15 cellular contexts compared by ENCODE assay signal in the genomic region with DNA sequence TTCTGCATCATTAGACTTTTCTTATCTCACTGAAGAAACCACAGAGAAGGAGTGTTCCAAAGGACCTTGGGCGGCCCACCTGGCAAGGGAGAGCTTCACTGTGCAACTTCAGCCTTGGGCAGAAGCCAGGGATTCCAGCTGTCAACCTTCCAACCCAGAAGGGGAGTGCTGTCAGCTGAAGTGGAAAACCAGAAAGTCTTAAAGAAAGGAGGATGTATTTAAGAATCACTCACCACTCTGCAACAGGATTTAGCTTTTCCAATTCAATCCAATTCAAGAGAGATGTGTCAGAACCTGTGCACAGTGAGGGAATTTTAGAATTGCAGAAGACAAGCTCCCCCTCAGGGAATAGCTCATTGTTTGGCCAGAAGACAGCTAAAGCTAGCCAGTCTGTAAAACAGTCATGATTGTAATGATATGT.
A peak's percentile ranks its signal among the peaks of the same experiment; 100 is the strongest.
DNase-seq lines count a peak whose midpoint lies in the region; ATAC-seq, FAIRE-seq and TF ChIP-seq lines count a peak whose summit lies in the region.
"Had no signal": no experiment of that assay in that cellular context is flagged by ENCODE, and none has a peak within 500 bp of the region (broad histone marks: within the 10 kb centered on the region; RNA-seq: fewer than 3 reads in every experiment).

No MANE protein-coding gene starts in this region.

- no peak overlapping the region for H3K27ac ChIP-seq in HEK293 (ENCODE audit: extremely low read depth, low read depth, low read length)
- peak overlapping the region; percentile 37 for H3K27ac ChIP-seq in astrocyte (ENCODE audit: low read depth, low read length)
- H3K27ac ChIP-seq: C4-2B had no signal

- H3K4me1 ChIP-seq in HEK293 (ENCODE audit: control insufficient read depth, insufficient read depth, low read length) (peaks cover 6% of the 10 kb centered on the region; the same call in 1 of the 2 replicates), astrocyte (ENCODE audit: insufficient read depth, low read length) (peaks cover 32% of the 10 kb centered on the region)

- TF ChIP-seq CTCF in HEK293 (tag by site-specific recombination; IDR thresholded peaks at IDR 0.05) (no peak), astrocyte (IDR thresholded peaks at IDR 0.05; ENCODE audit: insufficient read depth, low read depth, low read length) (no peak)

- no peak overlapping the region for H3K4me3 Mint-ChIP-seq in astrocyte (ENCODE audit: unreplicated experiment)
- H3K4me3 Mint-ChIP-seq: activated B cell treated with CpG ODN at 0.5 μM for 24 hours had no signal

- H3K27me3 Mint-ChIP-seq in astrocyte (ENCODE audit: low read depth, unreplicated experiment), result no peaks in the 10 kb centered on the region
- H3K27me3 Mint-ChIP-seq: activated B cell treated with CpG ODN at 0.5 μM for 24 hours had no signal

- no peaks in the 10 kb centered on the region for H3K36me3 ChIP-seq in HEK293 (ENCODE audit: control insufficient read depth in 2 of 2, insufficient read depth in 1 of 2, low read length in 2 of 2)
- no peaks in the 10 kb centered on the region for H3K36me3 ChIP-seq in astrocyte (ENCODE audit: insufficient read depth, low read length)

- H2AFZ ChIP-seq in astrocyte (ENCODE audit: low read depth, low read length), result no peak overlapping the region

- peak overlapping the region; percentile 49 for H3K27ac Mint-ChIP-seq in astrocyte (ENCODE audit: unreplicated experiment)
- H3K27ac Mint-ChIP-seq: activated B cell treated with CpG ODN at 0.5 μM for 24 hours had no signal

- peaks cover 29% of the 10 kb centered on the region for H3K4me1 Mint-ChIP-seq in astrocyte (ENCODE audit: low read depth, unreplicated experiment)

- CTCF ChIA-PET in HEK293 (lab: Yijun Ruan, JAX), result interaction anchor here (0.5 to 1.7 kb wide), 7 partner anchors 9 to 793 kb away, joined by 3 to 6 read pairs (median 3); no protein-coding TSS in a partner anchor

- H3K79me2 ChIP-seq in astrocyte (ENCODE audit: insufficient read depth, low read length), result no peaks in the 10 kb centered on the region

- no peak for ATAC-seq in GM21786 (IDR thresholded peaks at IDR 0.05; ENCODE audit: unreplicated experiment)
- no peak for ATAC-seq in HG02938 (IDR thresholded peaks at IDR 0.05; ENCODE audit: unreplicated experiment)
- ATAC-seq: Panc1 had no signal

- H3K9me3 ChIP-seq in HEK293 (ENCODE audit: control insufficient read depth, insufficient read depth, low read depth, low read length), result no peaks in the 10 kb centered on the region
- H3K9me3 ChIP-seq in astrocyte (ENCODE audit: insufficient read depth, low read depth, low read length), result no peaks in the 10 kb centered on the region

- H3K36me3 Mint-ChIP-seq in astrocyte (ENCODE audit: low read depth, unreplicated experiment), result no peaks in the 10 kb centered on the region

- H3K9me3 Mint-ChIP-seq in astrocyte (ENCODE audit: unreplicated experiment), result peaks cover 7% of the 10 kb centered on the region
- H3K9me3 Mint-ChIP-seq: activated B cell treated with CpG ODN at 0.5 μM for 24 hours had no signal

- H3K4me2 ChIP-seq in astrocyte (ENCODE audit: low read length), result peak overlapping the region; percentile 56

- H3K9ac ChIP-seq in astrocyte (ENCODE audit: low read length), result peak overlapping the region; percentile 36

- no peaks in the 10 kb centered on the region for H4K20me1 ChIP-seq in astrocyte (ENCODE audit: insufficient read depth, low read length)

- FAIRE-seq in astrocyte (lab: Jason Lieb, UNC), result no peak
- FAIRE-seq: islet of Langerhans had no signal

- no peak overlapping the region for H3K4me3 ChIP-seq in HEK293 (ENCODE audit: low read depth, low read length)
- H3K4me3 ChIP-seq in astrocyte (ENCODE audit: insufficient read depth, low read depth, low read length), result no peak overlapping the region

- no peaks in the 10 kb centered on the region for H3K27me3 ChIP-seq in astrocyte (ENCODE audit: insufficient read depth, low read length)

- DNase-seq in A172 (ENCODE audit: low spot score), result peak; percentile 75
- peak; percentile 96 for DNase-seq in astrocyte (ENCODE audit: low read depth)
- peak; percentile 70 for DNase-seq in iris pigment epithelial cell (ENCODE audit: low read depth)
- DNase-seq in dedifferentiated amniotic fluid mesenchymal stem cell (ENCODE audit: extremely low spot score), result no peak
- DNase-seq in NCI-H510A treated with DMSO at 0.1 percent for 48 hours (lab: John Stamatoyannopoulos, UW), result no peak
- DNase-seq: activated B cell treated with CpG ODN at 0.5 μM for 24 hours; activated effector memory CD4-positive, alpha-beta T cell treated with anti-CD3 and anti-CD28 coated beads, Interleukin-2, amount 50 U/mL, for 16 hours; effector memory CD4-positive, alpha-beta T cell; stimulated activated CD4-positive, alpha-beta T cell treated with anti-CD3 and anti-CD28 coated beads, Interleukin-4, amount 100 ng/mL, for 24 hours had no signal

- POLR2A ChIA-PET in HEK293 (lab: Yijun Ruan, JAX), result interaction anchor here (0.5 kb wide), 1 partner anchor 9 kb away, joined by 4 read pairs; no protein-coding TSS in a partner anchor

TF ChIP-seq in HEK293, 187 proteins besides CTCF, POLR2A, EP300 and RAD21:
- no peak for TF ChIP-seq ZEB2 (tag by site-specific recombination; IDR thresholded peaks at IDR 0.05)
- TF ChIP-seq ZNF585B (tag by site-specific recombination; IDR thresholded peaks at IDR 0.05), result no peak
- TF ChIP-seq, protein P1, sequence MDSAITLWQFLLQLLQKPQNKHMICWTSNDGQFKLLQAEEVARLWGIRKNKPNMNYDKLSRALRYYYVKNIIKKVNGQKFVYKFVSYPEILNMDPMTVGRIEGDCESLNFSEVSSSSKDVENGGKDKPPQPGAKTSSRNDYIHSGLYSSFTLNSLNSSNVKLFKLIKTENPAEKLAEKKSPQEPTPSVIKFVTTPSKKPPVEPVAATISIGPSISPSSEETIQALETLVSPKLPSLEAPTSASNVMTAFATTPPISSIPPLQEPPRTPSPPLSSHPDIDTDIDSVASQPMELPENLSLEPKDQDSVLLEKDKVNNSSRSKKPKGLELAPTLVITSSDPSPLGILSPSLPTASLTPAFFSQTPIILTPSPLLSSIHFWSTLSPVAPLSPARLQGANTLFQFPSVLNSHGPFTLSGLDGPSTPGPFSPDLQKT (IDR thresholded peaks at IDR 0.05; ENCODE audit: borderline replicate concordance, low read depth, low read length), result no peak
- no peak for TF ChIP-seq ZNF2 (tag by site-specific recombination; IDR thresholded peaks at IDR 0.05)
- TF ChIP-seq, protein P2, sequence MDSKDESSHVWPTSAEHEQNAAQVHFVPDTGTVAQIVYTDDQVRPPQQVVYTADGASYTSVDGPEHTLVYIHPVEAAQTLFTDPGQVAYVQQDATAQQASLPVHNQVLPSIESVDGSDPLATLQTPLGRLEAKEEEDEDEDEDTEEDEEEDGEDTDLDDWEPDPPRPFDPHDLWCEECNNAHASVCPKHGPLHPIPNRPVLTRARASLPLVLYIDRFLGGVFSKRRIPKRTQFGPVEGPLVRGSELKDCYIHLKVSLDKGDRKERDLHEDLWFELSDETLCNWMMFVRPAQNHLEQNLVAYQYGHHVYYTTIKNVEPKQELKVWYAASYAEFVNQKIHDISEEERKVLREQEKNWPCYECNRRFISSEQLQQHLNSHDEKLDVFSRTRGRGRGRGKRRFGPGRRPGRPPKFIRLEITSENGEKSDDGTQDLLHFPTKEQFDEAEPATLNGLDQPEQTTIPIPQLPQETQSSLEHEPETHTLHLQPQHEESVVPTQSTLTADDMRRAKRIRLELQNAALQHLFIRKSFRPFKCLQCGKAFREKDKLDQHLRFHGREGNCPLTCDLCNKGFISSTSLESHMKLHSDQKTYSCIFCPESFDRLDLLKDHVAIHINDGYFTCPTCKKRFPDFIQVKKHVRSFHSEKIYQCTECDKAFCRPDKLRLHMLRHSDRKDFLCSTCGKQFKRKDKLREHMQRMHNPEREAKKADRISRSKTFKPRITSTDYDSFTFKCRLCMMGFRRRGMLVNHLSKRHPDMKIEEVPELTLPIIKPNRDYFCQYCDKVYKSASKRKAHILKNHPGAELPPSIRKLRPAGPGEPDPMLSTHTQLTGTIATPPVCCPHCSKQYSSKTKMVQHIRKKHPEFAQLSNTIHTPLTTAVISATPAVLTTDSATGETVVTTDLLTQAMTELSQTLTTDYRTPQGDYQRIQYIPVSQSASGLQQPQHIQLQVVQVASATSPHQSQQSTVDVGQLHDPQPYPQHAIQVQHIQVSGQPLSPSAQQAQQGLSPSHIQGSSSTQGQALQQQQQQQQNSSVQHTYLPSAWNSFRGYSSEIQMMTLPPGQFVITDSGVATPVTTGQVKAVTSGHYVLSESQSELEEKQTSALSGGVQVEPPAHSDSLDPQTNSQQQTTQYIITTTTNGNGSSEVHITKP (tag by site-specific recombination; IDR thresholded peaks at IDR 0.05), result peak; percentile 100
- TF ChIP-seq ZNF248 (tag by site-specific recombination; IDR thresholded peaks at IDR 0.05), result no peak
- TF ChIP-seq ZNF555 (tag by site-specific recombination; conservative IDR thresholded peaks at IDR 0.05), result no peak

Comparison
In these comparisons a context has a peak if more than half of its experiments do, and no peak if none do; other contexts are left out.
1. DNase-seq: peak in A172 (single experiment), astrocyte (single experiment) and iris pigment epithelial cell (single experiment); none in dedifferentiated amniotic fluid mesenchymal stem cell (single experiment) and NCI-H510A treated with DMSO at 0.1 percent for 48 hours (single experiment).